In the genomic region with DNA sequence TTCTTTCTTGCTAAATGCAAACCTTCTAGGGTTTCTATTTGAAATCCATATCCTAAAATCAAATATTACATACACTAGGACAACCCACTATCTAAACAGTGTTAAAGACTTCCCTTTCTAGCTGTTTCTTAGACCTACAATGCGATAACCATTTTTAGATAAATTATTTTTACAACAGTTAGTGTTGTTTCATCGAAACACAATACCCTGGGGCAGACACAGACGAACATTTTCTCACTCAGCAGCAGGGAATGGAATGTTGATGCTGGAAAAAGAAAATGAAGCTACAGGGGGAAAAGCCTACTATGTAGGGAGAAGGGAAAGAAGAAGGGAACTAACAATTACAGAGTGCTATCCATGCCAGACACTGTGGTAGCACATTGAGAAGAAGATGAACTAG, we compare ENCODE assay signal across 22 cellular contexts.
"Had no signal": no experiment of that assay in that cellular context is flagged by ENCODE, and none has a peak within 500 bp of the region (broad histone marks: within the 10 kb centered on the region; RNA-seq: fewer than 3 reads in every experiment).

No MANE protein-coding gene starts in this region.

- H3K27ac Mint-ChIP-seq: activated B cell treated with CpG ODN at 0.5 μM for 24 hours; activated CD4-positive, alpha-beta T cell treated with anti-CD3 and anti-CD28 coated beads for 36 hours; activated naive CD8-positive, alpha-beta T cell treated with anti-CD3 and anti-CD28 coated beads for 36 hours; nephron progenitor cell; stimulated activated memory B cell treated with anti-CD40 and anti-IgM and Interleukin-4, amounts not matched to agents 10 μg/mL and 1 μg/mL and 100 μg/mL, for 72 hours; T-cell had no signal

- H3K9me3 ChIP-seq: transverse colon, uterus had no signal

- H3K9me3 Mint-ChIP-seq: activated B cell treated with CpG ODN at 0.5 μM for 24 hours; activated naive CD8-positive, alpha-beta T cell treated with anti-CD3 and anti-CD28 coated beads for 36 hours; activated T-cell treated with anti-CD3 and anti-CD28 coated beads, Interleukin-2, amount 50 U/mL, for 4 hours; nephron progenitor cell; stimulated activated memory B cell treated with anti-CD40 and anti-IgM and Interleukin-4, amounts not matched to agents 10 μg/mL and 1 μg/mL and 100 μg/mL, for 72 hours; T-cell had no signal

- H3K4me1 ChIP-seq: uterus had no signal

- DNase-seq: activated B cell treated with CpG ODN at 0.5 μM for 24 hours; activated CD4-positive, alpha-beta T cell treated with anti-CD3 and anti-CD28 coated beads for 36 hours; activated CD4-positive, alpha-beta T cell treated with anti-CD3 and anti-CD28 coated beads, Interleukin-2, amount 50 U/mL, for 4 hours; activated CD8-positive, alpha-beta memory T cell treated with anti-CD3 and anti-CD28 coated beads, Interleukin-2, amount 50 U/mL, for 48 hours; activated naive CD4-positive, alpha-beta T cell treated with Interleukin-2 at 50 U/mL for 16 hours; activated naive CD8-positive, alpha-beta T cell treated with anti-CD3 and anti-CD28 coated beads for 36 hours; activated T-cell treated with anti-CD3 and anti-CD28 coated beads, Interleukin-2, amount 50 U/mL, for 4 hours; effector CD4-positive, alpha-beta T cell; foreskin melanocyte; glutamatergic neuron; hippocampal formation; kidney glomerular epithelial cell; nephron progenitor cell; occipital lobe; small intestine; stimulated activated CD4-positive, alpha-beta T cell treated with anti-CD3 and anti-CD28 coated beads, Interleukin-15, amount 100 ng/mL, for 24 hours; T-cell; transverse colon; uterus had no signal

- H3K36me3 Mint-ChIP-seq: activated naive CD8-positive, alpha-beta T cell treated with anti-CD3 and anti-CD28 coated beads for 36 hours; stimulated activated memory B cell treated with anti-CD40 and anti-IgM and Interleukin-4, amounts not matched to agents 10 μg/mL and 1 μg/mL and 100 μg/mL, for 72 hours; T-cell had no signal

- H3K27me3 ChIP-seq: transverse colon, uterus had no signal

- H3K27me3 Mint-ChIP-seq: activated B cell treated with CpG ODN at 0.5 μM for 24 hours; activated CD4-positive, alpha-beta T cell treated with anti-CD3 and anti-CD28 coated beads for 36 hours; stimulated activated memory B cell treated with anti-CD40 and anti-IgM and Interleukin-4, amounts not matched to agents 10 μg/mL and 1 μg/mL and 100 μg/mL, for 72 hours; T-cell had no signal

- ATAC-seq: activated CD4-positive, alpha-beta T cell treated with anti-CD3 and anti-CD28 coated beads for 36 hours; activated T-cell treated with anti-CD3 and anti-CD28 coated beads, Interleukin-2, amount 50 U/mL, for 4 hours; esophagus mucosa; sciatic nerve; stimulated activated memory B cell treated with anti-CD40 and anti-IgM and Interleukin-4, amounts not matched to agents 10 μg/mL and 1 μg/mL and 100 μg/mL, for 72 hours; T-cell had no signal

- H3K27ac ChIP-seq: transverse colon, uterus had no signal

- H3K4me3 ChIP-seq: transverse colon, uterus had no signal

- H3K36me3 ChIP-seq: transverse colon, uterus had no signal

- H3K4me3 Mint-ChIP-seq: activated B cell treated with CpG ODN at 0.5 μM for 24 hours; activated CD4-positive, alpha-beta T cell treated with anti-CD3 and anti-CD28 coated beads for 36 hours; activated naive CD8-positive, alpha-beta T cell treated with anti-CD3 and anti-CD28 coated beads for 36 hours; activated T-cell treated with anti-CD3 and anti-CD28 coated beads, Interleukin-2, amount 50 U/mL, for 4 hours; nephron progenitor cell; stimulated activated memory B cell treated with anti-CD40 and anti-IgM and Interleukin-4, amounts not matched to agents 10 μg/mL and 1 μg/mL and 100 μg/mL, for 72 hours; T-cell had no signal
